9 cellular contexts compared by ENCODE assay signal in the genomic region with DNA sequence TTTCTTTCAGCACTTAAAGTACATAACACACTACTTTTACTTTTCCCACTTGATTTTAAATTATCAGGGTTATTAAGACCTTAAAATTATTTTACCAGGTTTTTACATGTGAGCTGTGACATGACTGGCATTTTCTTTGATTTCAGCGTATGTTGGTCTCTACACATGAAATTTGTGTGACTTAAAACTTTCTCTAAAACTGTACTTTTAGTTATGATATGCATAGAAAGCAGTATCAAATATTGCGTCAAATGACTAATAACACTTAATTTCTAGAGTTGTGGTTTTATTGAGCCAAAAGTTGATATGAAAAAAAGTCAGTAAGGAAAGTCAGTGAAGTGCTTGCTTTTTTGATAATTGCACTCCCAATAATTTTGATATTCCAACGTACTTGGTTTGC. TPM values are rescaled to one million over a fixed set of nuclear protein-coding genes. Genes with fewer than 3 reads are reported as not detected.
A peak's percentile ranks its signal among the peaks of the same experiment; 100 is the strongest.
DNase-seq lines count a peak whose midpoint lies in the region; ATAC-seq, FAIRE-seq and TF ChIP-seq lines count a peak whose summit lies in the region.
"Had no signal": no experiment of that assay in that cellular context is flagged by ENCODE, and none has a peak within 500 bp of the region (broad histone marks: within the 10 kb centered on the region; RNA-seq: fewer than 3 reads in every experiment).

No MANE protein-coding gene starts in this region.

- H3K27ac Mint-ChIP-seq in activated T-cell treated with anti-CD3 and anti-CD28 coated beads, Interleukin-2, amount 50 U/mL, for 24 hours, result peak overlapping the region; percentile 18
- H3K27ac Mint-ChIP-seq in activated naive CD8-positive, alpha-beta T cell treated with anti-CD3 and anti-CD28 coated beads, Interleukin-2, amount 50 U/mL, for 24 hours, result peak overlapping the region; percentile 43

- CTCF ChIA-PET in HepG2 (lab: Yijun Ruan, JAX; ENCODE audit: low intra/inter-chr PET ratio, low total read pairs), result no interaction called here

- in situ Hi-C loops in HepG2 (cut with HindIII; ENCODE audit: extremely low pct_ligation_motif_present, low pct_unique_long_range_greater_than_20kb), result no loop called here

- BruUV-seq in HepG2 (replicated peaks; lab: Mats Ljungman, UMichigan), result no TSS peak

- H3K36me3 Mint-ChIP-seq in activated T-cell treated with anti-CD3 and anti-CD28 coated beads, Interleukin-2, amount 50 U/mL, for 24 hours (ENCODE audit: low read depth), result peaks cover 51% of the 10 kb centered on the region
- H3K36me3 Mint-ChIP-seq in activated naive CD8-positive, alpha-beta T cell treated with anti-CD3 and anti-CD28 coated beads, Interleukin-2, amount 50 U/mL, for 24 hours (ENCODE audit: low read depth), result peaks cover 19% of the 10 kb centered on the region

- H3K79me2 ChIP-seq in HepG2 (ENCODE audit: insufficient read depth, low read length), result peaks cover 75% of the 10 kb centered on the region

- no peak for FAIRE-seq in HepG2 (lab: Jason Lieb, UNC)

- peaks cover 52% of the 10 kb centered on the region for H4K20me1 ChIP-seq in HepG2 (ENCODE audit: insufficient read depth, low read length)

- TF ChIP-seq CTCF in HepG2 (CRISPR knock-in tag; IDR thresholded peaks at IDR 0.05), result no peak
- TF ChIP-seq CTCF in tibial artery (IDR thresholded peaks at IDR 0.05), result no peak

- no peaks in the 10 kb centered on the region for H3K9me3 ChIP-seq in HepG2 (ENCODE audit: low read length)
- H3K9me3 ChIP-seq in tibial artery, result no peaks in the 10 kb centered on the region

- no peak for DNase-seq in activated T-cell treated with anti-CD3 and anti-CD28 coated beads, Interleukin-2, amount 50 U/mL, for 24 hours
- DNase-seq in activated T-cell treated with anti-CD3 and anti-CD28 coated beads, Interleukin-2, amount 50 U/mL, for 48 hours, result no peak
- no peak for DNase-seq in activated naive CD8-positive, alpha-beta T cell treated with anti-CD3 and anti-CD28 coated beads, Interleukin-2, amount 50 U/mL, for 24 hours
- no peak for DNase-seq in HepG2 (ENCODE audit: low spot score)
- DNase-seq in tibial artery, result no peak
- no peak for DNase-seq in GDM1 (lab: John Stamatoyannopoulos, UW)
- no peak for DNase-seq in NAMALWA (ENCODE audit: low spot score)

- H3K4me3 ChIP-seq in HepG2 (replicated peaks in 1 of 3; ENCODE audit: insufficient read depth in 1 of 3, low read depth in 2 of 3, low read length in 3 of 3), result peak overlapping the region; percentile 65 to 94 (median 80)
- peak overlapping the region; percentile 83 to 97 for H3K4me3 ChIP-seq in tibial artery

- H3K9ac ChIP-seq in HepG2 (ENCODE audit: insufficient read depth, low read depth, low read length), result peak overlapping the region; percentile 82

- TF ChIP-seq EP300 in HepG2 (IDR thresholded peaks at IDR 0.05; ENCODE audit: low read depth in 2 of 2, low read length in 2 of 2), result no peak
- TF ChIP-seq EP300 in HepG2 (CRISPR knock-in tag; IDR thresholded peaks at IDR 0.05; ENCODE audit: borderline replicate concordance), result no peak

- H2AFZ ChIP-seq in HepG2 (ENCODE audit: low read length), result no peak overlapping the region

- no peak for TF ChIP-seq RAD21 in HepG2 (CRISPR knock-in tag; IDR thresholded peaks at IDR 0.05)

- H3K4me1 Mint-ChIP-seq in activated T-cell treated with anti-CD3 and anti-CD28 coated beads, Interleukin-2, amount 50 U/mL, for 24 hours (ENCODE audit: low read depth), result peaks cover 65% of the 10 kb centered on the region
- H3K4me1 Mint-ChIP-seq in activated naive CD8-positive, alpha-beta T cell treated with anti-CD3 and anti-CD28 coated beads, Interleukin-2, amount 50 U/mL, for 24 hours, result peaks cover 57% of the 10 kb centered on the region

- 12% methylated on average over 3 of the region's 3 CpGs for WGBS in HepG2 (ENCODE audit: low lambda C conversion rate)

- POLR2A ChIA-PET in HepG2 (lab: Yijun Ruan, JAX), result no interaction called here

- no peak for TF ChIP-seq POLR2A in HepG2 (IDR thresholded peaks at IDR 0.05; ENCODE audit: insufficient read depth in 1 of 2, low read depth in 2 of 2, low read length in 2 of 2)

- H3K27me3 Mint-ChIP-seq in activated T-cell treated with anti-CD3 and anti-CD28 coated beads, Interleukin-2, amount 50 U/mL, for 24 hours, result no peaks in the 10 kb centered on the region
- no peaks in the 10 kb centered on the region for H3K27me3 Mint-ChIP-seq in activated naive CD8-positive, alpha-beta T cell treated with anti-CD3 and anti-CD28 coated beads, Interleukin-2, amount 50 U/mL, for 24 hours

- H3K27ac ChIP-seq in HepG2 (ENCODE audit: extremely low read length, insufficient read depth, low read length) (peak overlapping the region; percentile 11), tibial artery (peak overlapping the region; percentile 83 to 100)

- no peaks in the 10 kb centered on the region for H3K9me3 Mint-ChIP-seq in activated T-cell treated with anti-CD3 and anti-CD28 coated beads, Interleukin-2, amount 50 U/mL, for 24 hours
- no peaks in the 10 kb centered on the region for H3K9me3 Mint-ChIP-seq in activated naive CD8-positive, alpha-beta T cell treated with anti-CD3 and anti-CD28 coated beads, Interleukin-2, amount 50 U/mL, for 24 hours

- no peaks in the 10 kb centered on the region for H3K36me3 ChIP-seq in HepG2 (replicated peaks in 1 of 2; ENCODE audit: control insufficient read depth in 1 of 2, insufficient read depth in 2 of 2, low read length in 2 of 2)
- H3K36me3 ChIP-seq in tibial artery, result no peaks in the 10 kb centered on the region

- H3K4me1 ChIP-seq in HepG2 (ENCODE audit: insufficient read depth, low read length), result peaks cover 33% of the 10 kb centered on the region
- peaks cover 0 to 35% (median 13%) of the 10 kb centered on the region in 4 donors for H3K4me1 ChIP-seq in tibial artery

- peak overlapping the region; percentile 96 for H3K4me3 Mint-ChIP-seq in activated T-cell treated with anti-CD3 and anti-CD28 coated beads, Interleukin-2, amount 50 U/mL, for 24 hours
- H3K4me3 Mint-ChIP-seq in activated naive CD8-positive, alpha-beta T cell treated with anti-CD3 and anti-CD28 coated beads, Interleukin-2, amount 50 U/mL, for 24 hours, result peak overlapping the region; percentile 95

- no peaks in the 10 kb centered on the region; a peak in 1 of 5 replicates for H3K27me3 ChIP-seq in HepG2 (ENCODE audit: control insufficient read depth in 1 of 2, insufficient read depth in 2 of 2, low read length in 2 of 2)
- H3K27me3 ChIP-seq in tibial artery, result no peaks in the 10 kb centered on the region

- intact Hi-C loops in HepG2 (cut with micrococcal nuclease; ENCODE audit: unreplicated experiment) (no loop called here), tibial artery (cut with DNase I; ENCODE audit: low total_unique reads) (loop anchor here (10.0 kb wide), 1 partner anchor 388 kb away; no protein-coding TSS in a partner anchor)

- H3K4me2 ChIP-seq in HepG2 (ENCODE audit: low read depth, low read length), result peak overlapping the region; percentile 76

- no peak for ATAC-seq in activated naive CD8-positive, alpha-beta T cell treated with anti-CD3 and anti-CD28 coated beads, Interleukin-2, amount 50 U/mL, for 24 hours
- no peak for ATAC-seq in HepG2
- ATAC-seq in esophagus mucosa, result no peak

RNA-seq across cellular contexts. Expression of a gene that starts 3.1 kb away (rescaled TPM):
- total RNA-seq in HepG2 (2016; rRNA removed; fragmentation: Illumina TruSeq; extraction: Trizol) (53.4 and 61.3 TPM in 2 replicates), esophagus mucosa (77.0 TPM)
- 82.4 and 88.0 TPM in 2 replicates for total RNA-seq in HepG2 (2016; cell fraction: cytosol; rRNA removed; fragmentation: Illumina TruSeq; extraction: Trizol; ENCODE audit: low read depth)
- 47.2 and 66.2 TPM in 2 replicates for total RNA-seq in HepG2 (2016; cell fraction: insoluble cytoplasmic fraction; rRNA removed; fragmentation: Illumina TruSeq; extraction: Trizol)
- total RNA-seq in HepG2 (2016; cell fraction: membrane; rRNA removed; fragmentation: Illumina TruSeq; extraction: Trizol), result 81.1 and 107 TPM in 2 replicates
- total RNA-seq in HepG2 (2016; cell fraction: nucleus; rRNA removed; fragmentation: Illumina TruSeq; extraction: Trizol), result 127 and 136 TPM in 2 replicates
- polyA plus RNA-seq in HepG2 (2011; rRNA removed), result 21.4 and 30.3 TPM in 2 replicates
- polyA plus RNA-seq in HepG2 (2011; cell fraction: cytosol; rRNA removed), result 7.0 and 9.2 TPM in 2 replicates
- polyA plus RNA-seq in HepG2 (2011; cell fraction: nucleus; rRNA removed), result 16.9 and 17.8 TPM in 2 replicates
- polyA plus RNA-seq in HepG2 (2012), result 34.8 and 38.6 TPM in 2 replicates
- polyA plus RNA-seq in HepG2 (2016; cell fraction: cytosol; fragmentation: Illumina TruSeq; extraction: Trizol; ENCODE audit: low read depth), result 34.1 and 35.2 TPM in 2 replicates
- polyA plus RNA-seq in HepG2 (2016; cell fraction: insoluble cytoplasmic fraction; fragmentation: Illumina TruSeq; extraction: Trizol; ENCODE audit: low read depth), result 41.9 and 43.9 TPM in 2 replicates
- polyA plus RNA-seq in HepG2 (2016; cell fraction: membrane; fragmentation: Illumina TruSeq; extraction: Trizol; ENCODE audit: low read depth), result 60.0 and 64.3 TPM in 2 replicates
- 62.6 and 63.9 TPM in 2 replicates for polyA plus RNA-seq in HepG2 (2016; cell fraction: nucleus; fragmentation: Illumina TruSeq; extraction: Trizol; ENCODE audit: insufficient read depth, low read depth)
- 18.6 and 85.7 TPM in 2 replicates for polyA minus RNA-seq in HepG2 (2011; rRNA and poly(A)+ RNA removed; ENCODE audit: low replicate concordance)
- 43.6 and 59.8 TPM in 2 replicates for polyA minus RNA-seq in HepG2 (2011; cell fraction: cytosol; rRNA and poly(A)+ RNA removed)
- 255 and 302 TPM in 2 replicates for polyA minus RNA-seq in HepG2 (2011; cell fraction: nucleus; rRNA and poly(A)+ RNA removed)

RNA-seq across cellular contexts. Expression of a gene that starts 3.2 kb away (rescaled TPM):
- total RNA-seq in HepG2 (2016; rRNA removed; fragmentation: Illumina TruSeq; extraction: Trizol), result 0.39 and 0.44 TPM in 2 replicates
- total RNA-seq in HepG2 (2016; cell fraction: cytosol; rRNA removed; fragmentation: Illumina TruSeq; extraction: Trizol; ENCODE audit: low read depth), result 0.53 and 0.61 TPM in 2 replicates
- total RNA-seq in HepG2 (2016; cell fraction: insoluble cytoplasmic fraction; rRNA removed; fragmentation: Illumina TruSeq; extraction: Trizol), result 0.45 and 0.46 TPM in 2 replicates
- 0.68 and 0.76 TPM in 2 replicates for total RNA-seq in HepG2 (2016; cell fraction: membrane; rRNA removed; fragmentation: Illumina TruSeq; extraction: Trizol)
- 0.56 and 0.63 TPM in 2 replicates for total RNA-seq in HepG2 (2016; cell fraction: nucleus; rRNA removed; fragmentation: Illumina TruSeq; extraction: Trizol)
- polyA plus RNA-seq in HepG2 (2011; rRNA removed), result 0.08 and 0.12 TPM in 2 replicates
- 0.12 and 0.14 TPM in 2 replicates for polyA plus RNA-seq in HepG2 (2011; cell fraction: cytosol; rRNA removed)
- polyA plus RNA-seq in HepG2 (2011; cell fraction: nucleus; rRNA removed), result 0.19 and 0.23 TPM in 2 replicates
- 0.15 and 0.34 TPM in 2 replicates for polyA plus RNA-seq in HepG2 (2012)
- polyA plus RNA-seq in HepG2 (2016; cell fraction: cytosol; fragmentation: Illumina TruSeq; extraction: Trizol; ENCODE audit: low read depth), result 0.06 and 0.10 TPM in 2 replicates
- polyA plus RNA-seq in HepG2 (2016; cell fraction: insoluble cytoplasmic fraction; fragmentation: Illumina TruSeq; extraction: Trizol; ENCODE audit: low read depth), result 0.38 and 0.51 TPM in 2 replicates
- 0.28 and 0.29 TPM in 2 replicates for polyA plus RNA-seq in HepG2 (2016; cell fraction: membrane; fragmentation: Illumina TruSeq; extraction: Trizol; ENCODE audit: low read depth)
- polyA plus RNA-seq in HepG2 (2016; cell fraction: nucleus; fragmentation: Illumina TruSeq; extraction: Trizol; ENCODE audit: insufficient read depth, low read depth), result 0.27 TPM in 2 replicates
- polyA minus RNA-seq in HepG2 (2011; rRNA and poly(A)+ RNA removed; ENCODE audit: low replicate concordance), result 0.64 and 3.7 TPM in 2 replicates
- polyA minus RNA-seq in HepG2 (2011; cell fraction: cytosol; rRNA and poly(A)+ RNA removed), result 0.20 and 0.35 TPM in 2 replicates
- 0.75 and 1.0 TPM in 2 replicates for polyA minus RNA-seq in HepG2 (2011; cell fraction: nucleus; rRNA and poly(A)+ RNA removed)
- 0.60 TPM for total RNA-seq in esophagus mucosa
- total RNA-seq: Daoy had no signal

RNA-seq across cellular contexts. Expression of a gene that starts 48.5 kb away (rescaled TPM):
- total RNA-seq in HepG2 (2016; rRNA removed; fragmentation: Illumina TruSeq; extraction: Trizol) (23.2 and 28.2 TPM in 2 replicates), esophagus mucosa (26.3 TPM)
- total RNA-seq in HepG2 (2016; cell fraction: cytosol; rRNA removed; fragmentation: Illumina TruSeq; extraction: Trizol; ENCODE audit: low read depth), result 4.1 and 4.4 TPM in 2 replicates
- total RNA-seq in HepG2 (2016; cell fraction: insoluble cytoplasmic fraction; rRNA removed; fragmentation: Illumina TruSeq; extraction: Trizol), result 20.5 and 28.2 TPM in 2 replicates
- 9.8 and 11.6 TPM in 2 replicates for total RNA-seq in HepG2 (2016; cell fraction: membrane; rRNA removed; fragmentation: Illumina TruSeq; extraction: Trizol)
- total RNA-seq in HepG2 (2016; cell fraction: nucleus; rRNA removed; fragmentation: Illumina TruSeq; extraction: Trizol), result 31.5 and 36.1 TPM in 2 replicates
- 13.2 and 14.9 TPM in 2 replicates for polyA plus RNA-seq in HepG2 (2011; rRNA removed)
- polyA plus RNA-seq in HepG2 (2011; cell fraction: cytosol; rRNA removed), result 5.7 and 10.9 TPM in 2 replicates
- polyA plus RNA-seq in HepG2 (2011; cell fraction: nucleus; rRNA removed), result 9.2 and 13.6 TPM in 2 replicates
- polyA plus RNA-seq in HepG2 (2012), result 28.9 and 35.5 TPM in 2 replicates
- 1.4 and 1.9 TPM in 2 replicates for polyA plus RNA-seq in HepG2 (2016; cell fraction: cytosol; fragmentation: Illumina TruSeq; extraction: Trizol; ENCODE audit: low read depth)
- 15.9 and 16.5 TPM in 2 replicates for polyA plus RNA-seq in HepG2 (2016; cell fraction: insoluble cytoplasmic fraction; fragmentation: Illumina TruSeq; extraction: Trizol; ENCODE audit: low read depth)
- 5.1 and 5.7 TPM in 2 replicates for polyA plus RNA-seq in HepG2 (2016; cell fraction: membrane; fragmentation: Illumina TruSeq; extraction: Trizol; ENCODE audit: low read depth)
- polyA plus RNA-seq in HepG2 (2016; cell fraction: nucleus; fragmentation: Illumina TruSeq; extraction: Trizol; ENCODE audit: insufficient read depth, low read depth), result 35.9 and 37.6 TPM in 2 replicates
- 8.2 and 36.0 TPM in 2 replicates for polyA minus RNA-seq in HepG2 (2011; rRNA and poly(A)+ RNA removed; ENCODE audit: low replicate concordance)
- 15.2 and 18.0 TPM in 2 replicates for polyA minus RNA-seq in HepG2 (2011; cell fraction: cytosol; rRNA and poly(A)+ RNA removed)
- 45.7 and 51.8 TPM in 2 replicates for polyA minus RNA-seq in HepG2 (2011; cell fraction: nucleus; rRNA and poly(A)+ RNA removed)
